Comparison of ENCODE assay signal across 24 cellular contexts in genomic region chr6:45415778-45416518, GRCh38. TPM values are rescaled to one million over a fixed set of nuclear protein-coding genes. Genes with fewer than 3 reads are reported as not detected.
DNase-seq lines count a peak whose midpoint lies in the region; ATAC-seq, FAIRE-seq and TF ChIP-seq lines count a peak whose summit lies in the region.
"Had no signal": no experiment of that assay in that cellular context is flagged by ENCODE, and none has a peak within 500 bp of the region (broad histone marks: within the 10 kb centered on the region; RNA-seq: fewer than 3 reads in every experiment).

No MANE protein-coding gene starts in this region.

- POLR2A ChIA-PET in A549 (lab: Yijun Ruan, JAX): no interaction called here
- POLR2A ChIA-PET in CD8-positive, alpha-beta memory T cell (lab: Charles Lee): no interaction called here

- ATAC-seq in A549 (no peak), GM18520 (IDR thresholded peaks at IDR 0.05; ENCODE audit: unreplicated experiment) (peak; percentile 35), left ventricle myocardium superior (no peak)
- ATAC-seq: right lobe of liver, T-cell had no signal

- H3K9me3 Mint-ChIP-seq in activated T-helper 2 cell treated with anti-CD3 and anti-CD28 coated beads, Interferon-gamma antibody, Interleukin-2, Interleukin-4, amounts not matched to agents 10 μg/mL and 5 μg/mL and 100 μg/mL, durations not matched to agents 14 hours and 24 hours and 36 hours: no peaks in the 10 kb centered on the region
- H3K9me3 Mint-ChIP-seq in CD8-positive, alpha-beta memory T cell: no peaks in the 10 kb centered on the region
- H3K9me3 Mint-ChIP-seq: activated CD4-positive, alpha-beta T cell treated with anti-CD3 and anti-CD28 coated beads, Interleukin-2, amount 10 ng/mL, durations not matched to agents 7 days and 5 days; immature natural killer cell; T-cell had no signal

- TF ChIP-seq CTCF in A549 (IDR thresholded peaks at IDR 0.05) (no peak), KMS-11 (conservative IDR thresholded peaks at IDR 0.05; ENCODE audit: low read depth, low read length) (no peak)

- intact Hi-C loops in activated T-helper 2 cell treated with anti-CD3 and anti-CD28 coated beads, Interferon-gamma antibody, Interleukin-2, Interleukin-4, amounts not matched to agents 10 μg/mL and 5 μg/mL and 100 μg/mL, durations not matched to agents 14 hours and 24 hours and 36 hours (cut with micrococcal nuclease): loop anchor here (2.0 to 5.0 kb wide), 4 partner anchors 209 to 774 kb away; no protein-coding TSS in a partner anchor
- intact Hi-C loops in left ventricle myocardium superior (cut with micrococcal nuclease): no loop called here

- 28% methylated on average over 3 of the region's 3 CpGs for WGBS in A549 (ENCODE audit: missing lambda C conversion rate)

- no peak overlapping the region for H2AFZ ChIP-seq in KMS-11 (ENCODE audit: low read depth)

- H3K9ac ChIP-seq in KMS-11: no peak overlapping the region
- H3K9ac ChIP-seq: BLaER1 treated with 17β-estradiol and CSF1 and Interleukin-3, amounts not matched to agents 10 nM and 100 nM had no signal

- no peak for TF ChIP-seq RAD21 in A549 (conservative IDR thresholded peaks at IDR 0.05 in 1 of 2, IDR thresholded peaks at IDR 0.05 in 1 of 2)

- H3K4me3 Mint-ChIP-seq in activated T-helper 2 cell treated with anti-CD3 and anti-CD28 coated beads, Interferon-gamma antibody, Interleukin-2, Interleukin-4, amounts not matched to agents 10 μg/mL and 5 μg/mL and 100 μg/mL, durations not matched to agents 14 hours and 24 hours and 36 hours (ENCODE audit: low read depth): peak overlapping the region; percentile 7
- no peak overlapping the region for H3K4me3 Mint-ChIP-seq in CD8-positive, alpha-beta memory T cell
- H3K4me3 Mint-ChIP-seq: activated CD4-positive, alpha-beta T cell treated with anti-CD3 and anti-CD28 coated beads, Interleukin-2, amount 10 ng/mL, durations not matched to agents 7 days and 5 days; immature natural killer cell; T-cell had no signal

- CTCF ChIA-PET in A549 (lab: Yijun Ruan, JAX): interaction anchor here (1.4 to 2.2 kb wide), 2 partner anchors 760 to 940 kb away, joined by 5 to 6 read pairs; no protein-coding TSS in a partner anchor
- CTCF ChIA-PET in CD8-positive, alpha-beta memory T cell (lab: Charles Lee): no interaction called here

- H3K36me3 ChIP-seq in KMS-11 (ENCODE audit: insufficient read depth): no peaks in the 10 kb centered on the region
- no peaks in the 10 kb centered on the region for H3K36me3 ChIP-seq in CD8-positive, alpha-beta memory T cell (ENCODE audit: insufficient read depth, low read length)
- H3K36me3 ChIP-seq: BLaER1 treated with 17β-estradiol and CSF1 and Interleukin-3, amounts not matched to agents 10 nM and 100 nM; right lobe of liver had no signal

- no peaks in the 10 kb centered on the region for H3K27me3 ChIP-seq in KMS-11 (ENCODE audit: insufficient read depth, low read depth)
- H3K27me3 ChIP-seq in CD8-positive, alpha-beta memory T cell (ENCODE audit: insufficient read depth, low read length, poor library complexity, severe bottlenecking): peaks cover 7% of the 10 kb centered on the region

- H3K79me2 ChIP-seq in KMS-11 (ENCODE audit: insufficient read depth, low read depth): peaks cover 48% of the 10 kb centered on the region

- TF ChIP-seq EP300 in A549 (IDR thresholded peaks at IDR 0.05): no peak

- H3K27ac Mint-ChIP-seq in activated T-helper 2 cell treated with anti-CD3 and anti-CD28 coated beads, Interferon-gamma antibody, Interleukin-2, Interleukin-4, amounts not matched to agents 10 μg/mL and 5 μg/mL and 100 μg/mL, durations not matched to agents 14 hours and 24 hours and 36 hours: peak overlapping the region; percentile 51
- H3K27ac Mint-ChIP-seq in CD8-positive, alpha-beta memory T cell: no peak overlapping the region
- H3K27ac Mint-ChIP-seq: activated CD4-positive, alpha-beta T cell treated with anti-CD3 and anti-CD28 coated beads, Interleukin-2, amount 10 ng/mL, durations not matched to agents 7 days and 5 days; immature natural killer cell; T-cell had no signal

- H3K4me1 ChIP-seq in A549: peaks cover 12% of the 10 kb centered on the region
- H3K4me1 ChIP-seq in KMS-11 (ENCODE audit: low read depth, poor library complexity, severe bottlenecking): peaks cover 46% of the 10 kb centered on the region
- peaks cover 17% of the 10 kb centered on the region for H3K4me1 ChIP-seq in CD8-positive, alpha-beta memory T cell (ENCODE audit: insufficient read depth, low read length)

- H3K4me2 ChIP-seq in A549 (no peak overlapping the region), KMS-11 (peak overlapping the region; percentile 94; the same call in 1 of the 2 replicates)
- H3K4me2 ChIP-seq: BLaER1 treated with 17β-estradiol and CSF1 and Interleukin-3, amounts not matched to agents 10 nM and 100 nM had no signal

- H4K20me1 ChIP-seq in KMS-11 (ENCODE audit: insufficient read depth): no peaks in the 10 kb centered on the region

- no peak for TF ChIP-seq POLR2A in A549 (IDR thresholded peaks at IDR 0.05; ENCODE audit: low read length)

- DNase-seq in A549 (ENCODE audit: low read depth in 1 of 2, low spot score in 1 of 2) (no peak), T-helper 1 cell (no peak), inferior parietal cortex (ENCODE audit: extremely low spot score) (no peak), left ventricle myocardium superior (no peak)
- DNase-seq in activated T-helper 2 cell treated with anti-CD3 and anti-CD28 coated beads, Interferon-gamma antibody, Interleukin-2, Interleukin-4, amounts not matched to agents 10 μg/mL and 5 μg/mL and 100 μg/mL, durations not matched to agents 14 hours and 24 hours and 36 hours (ENCODE audit: low spot score): no peak
- DNase-seq in CD8-positive, alpha-beta memory T cell: no peak
- DNase-seq: activated CD4-positive, alpha-beta T cell treated with anti-CD3 and anti-CD28 coated beads, Interleukin-2, amount 10 ng/mL, durations not matched to agents 7 days and 5 days; activated effector memory CD4-positive, alpha-beta T cell treated with Interleukin-2 at 50 U/mL for 16 hours; COR-L47; GOT3; hippocampal formation; immature natural killer cell; NCI-H1417 treated with DMSO at 0.1 percent for 48 hours; NCI-H2081; NCI-H226; NCI-H69; right lobe of liver; stimulated activated CD4-positive, alpha-beta T cell treated with anti-CD3 and anti-CD28 coated beads, Interleukin-2, amount 100 ng/mL, for 48 hours; T-cell had no signal

- H3K4me3 ChIP-seq in A549 (no peak overlapping the region), KMS-11 (IDR thresholded peaks at IDR 0.05; ENCODE audit: insufficient read depth, low read depth, low read length) (no peak overlapping the region)
- H3K4me3 ChIP-seq in CD8-positive, alpha-beta memory T cell (ENCODE audit: low read length): no peak overlapping the region
- H3K4me3 ChIP-seq: BLaER1 treated with 17β-estradiol and CSF1 and Interleukin-3, amounts not matched to agents 10 nM and 100 nM; right lobe of liver had no signal

- H3K9me3 ChIP-seq in A549: no peaks in the 10 kb centered on the region
- no peaks in the 10 kb centered on the region for H3K9me3 ChIP-seq in CD8-positive, alpha-beta memory T cell (ENCODE audit: low read length)
- H3K9me3 ChIP-seq: BLaER1 treated with 17β-estradiol and CSF1 and Interleukin-3, amounts not matched to agents 10 nM and 100 nM; right lobe of liver had no signal

- no peak for FAIRE-seq in A549 (lab: Jason Lieb, UNC)
- FAIRE-seq: endometrium, GM18507 had no signal

- H3K27ac ChIP-seq in A549: no peak overlapping the region
- H3K27ac ChIP-seq in KMS-11: 0 out of 2 replicates have a peak overlapping the region, but pooled peaks have one; percentile 12
- no peak overlapping the region for H3K27ac ChIP-seq in CD8-positive, alpha-beta memory T cell (ENCODE audit: low read depth, low read length)
- H3K27ac ChIP-seq: BLaER1 treated with 17β-estradiol and CSF1 and Interleukin-3, amounts not matched to agents 10 nM and 100 nM; right lobe of liver had no signal

- H3K36me3 Mint-ChIP-seq in activated T-helper 2 cell treated with anti-CD3 and anti-CD28 coated beads, Interferon-gamma antibody, Interleukin-2, Interleukin-4, amounts not matched to agents 10 μg/mL and 5 μg/mL and 100 μg/mL, durations not matched to agents 14 hours and 24 hours and 36 hours (ENCODE audit: low read depth): peaks cover 26% of the 10 kb centered on the region
- H3K36me3 Mint-ChIP-seq in CD8-positive, alpha-beta memory T cell: no peaks in the 10 kb centered on the region
- H3K36me3 Mint-ChIP-seq: immature natural killer cell, T-cell had no signal

- H3K4me1 Mint-ChIP-seq in activated T-helper 2 cell treated with anti-CD3 and anti-CD28 coated beads, Interferon-gamma antibody, Interleukin-2, Interleukin-4, amounts not matched to agents 10 μg/mL and 5 μg/mL and 100 μg/mL, durations not matched to agents 14 hours and 24 hours and 36 hours (ENCODE audit: low read depth): peaks cover 49% of the 10 kb centered on the region
- H3K4me1 Mint-ChIP-seq in CD8-positive, alpha-beta memory T cell: peaks cover 17 to 21% (median 19%) of the 10 kb centered on the region in 3 donors

- no peaks in the 10 kb centered on the region for H3K27me3 Mint-ChIP-seq in activated T-helper 2 cell treated with anti-CD3 and anti-CD28 coated beads, Interferon-gamma antibody, Interleukin-2, Interleukin-4, amounts not matched to agents 10 μg/mL and 5 μg/mL and 100 μg/mL, durations not matched to agents 14 hours and 24 hours and 36 hours (ENCODE audit: low read depth)
- H3K27me3 Mint-ChIP-seq in CD8-positive, alpha-beta memory T cell: peaks cover 14 to 23% of the 10 kb centered on the region in 2 donors

TF ChIP-seq in A549, 52 proteins besides CTCF, POLR2A, EP300 and RAD21 (continues in another document):
- TF ChIP-seq FOSL2 (IDR thresholded peaks at IDR 0.05) (no peak), FOSL2 (CRISPR knock-in tag; IDR thresholded peaks at IDR 0.05) (peak; percentile 15; the same call in 1 of the 2 replicates)

RNA-seq across cellular contexts. Expression of gene SUPT3H, which starts 38.2 kb away (rescaled TPM):
- polyA plus RNA-seq in A549 (2011; rRNA removed) (5.6 and 6.2 TPM in 2 replicates), A549 (2017; fragmentation: RNase III; extraction: RNeasy Plus Mini Kit Qiagen cat#74134 plus additional on column Dnase treatment) (4.0 to 4.8 TPM (median 4.3 TPM) in 3 replicates)
- 4.5 and 5.1 TPM in 2 replicates for polyA plus RNA-seq in A549 (2012; cell fraction: cytosol; rRNA removed)
- 3.2 and 4.8 TPM in 2 replicates for polyA plus RNA-seq in A549 (2012; cell fraction: nucleus; rRNA removed)
- polyA minus RNA-seq in A549 (2011; rRNA and poly(A)+ RNA removed): 5.2 and 13.3 TPM in 2 replicates
- 14.8 and 19.4 TPM in 2 replicates for total RNA-seq in activated T-helper 2 cell treated with anti-CD3 and anti-CD28 coated beads, Interferon-gamma antibody, Interleukin-2, Interleukin-4, amounts not matched to agents 10 μg/mL and 5 μg/mL and 100 μg/mL, durations not matched to agents 14 hours and 24 hours and 36 hours
- 10 to 100 TPM; 14.6 to 17.1 TPM for total RNA-seq in CD8-positive, alpha-beta memory T cell
- polyA plus RNA-seq in CD8-positive, alpha-beta memory T cell: 13.7 TPM
- total RNA-seq in left ventricle myocardium superior: 2.8 TPM
